ENCODE assay signal across 1 cellular context in genomic region chrX:41922694-41923171, GRCh38.
TF ChIP-seq lines count a peak whose summit lies in the region.

No MANE protein-coding gene starts in this region.

TF ChIP-seq in GM12878, 131 proteins besides CTCF, POLR2A, EP300 and RAD21 (continued from another document):
- TF ChIP-seq, protein P1, sequence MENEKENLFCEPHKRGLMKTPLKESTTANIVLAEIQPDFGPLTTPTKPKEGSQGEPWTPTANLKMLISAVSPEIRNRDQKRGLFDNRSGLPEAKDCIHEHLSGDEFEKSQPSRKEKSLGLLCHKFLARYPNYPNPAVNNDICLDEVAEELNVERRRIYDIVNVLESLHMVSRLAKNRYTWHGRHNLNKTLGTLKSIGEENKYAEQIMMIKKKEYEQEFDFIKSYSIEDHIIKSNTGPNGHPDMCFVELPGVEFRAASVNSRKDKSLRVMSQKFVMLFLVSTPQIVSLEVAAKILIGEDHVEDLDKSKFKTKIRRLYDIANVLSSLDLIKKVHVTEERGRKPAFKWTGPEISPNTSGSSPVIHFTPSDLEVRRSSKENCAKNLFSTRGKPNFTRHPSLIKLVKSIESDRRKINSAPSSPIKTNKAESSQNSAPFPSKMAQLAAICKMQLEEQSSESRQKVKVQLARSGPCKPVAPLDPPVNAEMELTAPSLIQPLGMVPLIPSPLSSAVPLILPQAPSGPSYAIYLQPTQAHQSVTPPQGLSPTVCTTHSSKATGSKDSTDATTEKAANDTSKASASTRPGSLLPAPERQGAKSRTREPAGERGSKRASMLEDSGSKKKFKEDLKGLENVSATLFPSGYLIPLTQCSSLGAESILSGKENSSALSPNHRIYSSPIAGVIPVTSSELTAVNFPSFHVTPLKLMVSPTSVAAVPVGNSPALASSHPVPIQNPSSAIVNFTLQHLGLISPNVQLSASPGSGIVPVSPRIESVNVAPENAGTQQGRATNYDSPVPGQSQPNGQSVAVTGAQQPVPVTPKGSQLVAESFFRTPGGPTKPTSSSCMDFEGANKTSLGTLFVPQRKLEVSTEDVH (IDR thresholded peaks at IDR 0.05; ENCODE audit: low read depth, partially characterized antibody), result no peak
- no peak for TF ChIP-seq TCF12 (IDR thresholded peaks at IDR 0.05; ENCODE audit: low read depth, low read length)
- no peak for TF ChIP-seq ATF2 (IDR thresholded peaks at IDR 0.05; ENCODE audit: low read length)
- no peak for TF ChIP-seq EZH2 (IDR thresholded peaks at IDR 0.05; ENCODE audit: borderline replicate concordance, control insufficient read depth, low read depth, low read length)
